ENCODE assay signal across 2 cellular contexts in the genomic region with DNA sequence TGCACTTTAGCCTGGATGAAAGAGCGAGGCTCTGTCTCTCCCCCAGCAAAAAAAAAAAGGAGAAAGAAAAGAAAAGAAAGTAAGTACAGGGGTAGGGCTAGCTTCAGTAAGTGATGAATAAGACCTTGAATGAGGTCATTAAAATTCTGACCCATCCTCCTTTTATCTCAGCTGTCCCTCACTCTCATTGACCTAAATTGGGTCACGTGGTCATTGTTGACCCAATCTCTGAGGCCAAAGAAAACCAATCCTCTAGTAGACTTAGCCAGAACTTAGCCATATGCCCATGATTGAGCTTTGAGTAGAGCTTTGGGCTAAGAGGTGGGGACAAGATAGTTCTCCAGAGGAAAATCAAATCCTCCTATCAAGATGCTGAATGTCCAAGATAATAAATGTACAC.
TF ChIP-seq lines count a peak whose summit lies in the region.

No MANE protein-coding gene starts in this region.

TF ChIP-seq in HepG2, 621 proteins besides CTCF, POLR2A, EP300 and RAD21 (continued from another document and continues in another):
- TF ChIP-seq NRL (CRISPR knock-in tag; IDR thresholded peaks at IDR 0.05; ENCODE audit: borderline replicate concordance) (no peak), ZNF761 (CRISPR knock-in tag; conservative IDR thresholded peaks at IDR 0.05) (no peak), CBX1 (IDR thresholded peaks at IDR 0.05; ENCODE audit: low read depth) (no peak), ARNT (IDR thresholded peaks at IDR 0.05) (no peak), ZNF431 (CRISPR knock-in tag; IDR thresholded peaks at IDR 0.05; ENCODE audit: borderline replicate concordance, low read depth) (no peak), TAF1 (CRISPR knock-in tag; IDR thresholded peaks at IDR 0.05) (no peak), FOSL2 (CRISPR knock-in tag; IDR thresholded peaks at IDR 0.05) (no peak), GPN1 (CRISPR knock-in tag; IDR thresholded peaks at IDR 0.05; ENCODE audit: borderline replicate concordance) (no peak), ZSCAN29 (CRISPR knock-in tag; conservative IDR thresholded peaks at IDR 0.05) (no peak), KAT8 (CRISPR knock-in tag; IDR thresholded peaks at IDR 0.05) (no peak), PREB (CRISPR knock-in tag; IDR thresholded peaks at IDR 0.05) (no peak), BCL3 (CRISPR knock-in tag; IDR thresholded peaks at IDR 0.05) (no peak), HMGA1 (CRISPR knock-in tag; conservative IDR thresholded peaks at IDR 0.05) (no peak), RAD51 (IDR thresholded peaks at IDR 0.05; ENCODE audit: borderline replicate concordance) (peak; percentile 33; the same call in 1 of the 2 replicates)
- TF ChIP-seq, protein P1, sequence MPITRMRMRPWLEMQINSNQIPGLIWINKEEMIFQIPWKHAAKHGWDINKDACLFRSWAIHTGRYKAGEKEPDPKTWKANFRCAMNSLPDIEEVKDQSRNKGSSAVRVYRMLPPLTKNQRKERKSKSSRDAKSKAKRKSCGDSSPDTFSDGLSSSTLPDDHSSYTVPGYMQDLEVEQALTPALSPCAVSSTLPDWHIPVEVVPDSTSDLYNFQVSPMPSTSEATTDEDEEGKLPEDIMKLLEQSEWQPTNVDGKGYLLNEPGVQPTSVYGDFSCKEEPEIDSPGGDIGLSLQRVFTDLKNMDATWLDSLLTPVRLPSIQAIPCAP (CRISPR knock-in tag; IDR thresholded peaks at IDR 0.05; ENCODE audit: low read depth) = no peak
- TF ChIP-seq, protein P2, sequence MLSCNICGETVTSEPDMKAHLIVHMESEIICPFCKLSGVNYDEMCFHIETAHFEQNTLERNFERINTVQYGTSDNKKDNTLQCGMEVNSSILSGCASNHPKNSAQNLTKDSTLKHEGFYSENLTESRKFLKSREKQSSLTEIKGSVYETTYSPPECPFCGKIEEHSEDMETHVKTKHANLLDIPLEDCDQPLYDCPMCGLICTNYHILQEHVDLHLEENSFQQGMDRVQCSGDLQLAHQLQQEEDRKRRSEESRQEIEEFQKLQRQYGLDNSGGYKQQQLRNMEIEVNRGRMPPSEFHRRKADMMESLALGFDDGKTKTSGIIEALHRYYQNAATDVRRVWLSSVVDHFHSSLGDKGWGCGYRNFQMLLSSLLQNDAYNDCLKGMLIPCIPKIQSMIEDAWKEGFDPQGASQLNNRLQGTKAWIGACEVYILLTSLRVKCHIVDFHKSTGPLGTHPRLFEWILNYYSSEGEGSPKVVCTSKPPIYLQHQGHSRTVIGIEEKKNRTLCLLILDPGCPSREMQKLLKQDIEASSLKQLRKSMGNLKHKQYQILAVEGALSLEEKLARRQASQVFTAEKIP (CRISPR knock-in tag; IDR thresholded peaks at IDR 0.05; ENCODE audit: borderline replicate concordance) = no peak
- TF ChIP-seq, protein P3, sequence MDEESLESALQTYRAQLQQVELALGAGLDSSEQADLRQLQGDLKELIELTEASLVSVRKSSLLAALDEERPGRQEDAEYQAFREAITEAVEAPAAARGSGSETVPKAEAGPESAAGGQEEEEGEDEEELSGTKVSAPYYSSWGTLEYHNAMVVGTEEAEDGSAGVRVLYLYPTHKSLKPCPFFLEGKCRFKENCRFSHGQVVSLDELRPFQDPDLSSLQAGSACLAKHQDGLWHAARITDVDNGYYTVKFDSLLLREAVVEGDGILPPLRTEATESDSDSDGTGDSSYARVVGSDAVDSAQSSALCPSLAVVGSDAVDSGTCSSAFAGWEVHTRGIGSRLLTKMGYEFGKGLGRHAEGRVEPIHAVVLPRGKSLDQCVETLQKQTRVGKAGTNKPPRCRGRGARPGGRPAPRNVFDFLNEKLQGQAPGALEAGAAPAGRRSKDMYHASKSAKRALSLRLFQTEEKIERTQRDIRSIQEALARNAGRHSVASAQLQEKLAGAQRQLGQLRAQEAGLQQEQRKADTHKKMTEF (CRISPR knock-in tag; IDR thresholded peaks at IDR 0.05) = no peak
- TF ChIP-seq, protein P4, sequence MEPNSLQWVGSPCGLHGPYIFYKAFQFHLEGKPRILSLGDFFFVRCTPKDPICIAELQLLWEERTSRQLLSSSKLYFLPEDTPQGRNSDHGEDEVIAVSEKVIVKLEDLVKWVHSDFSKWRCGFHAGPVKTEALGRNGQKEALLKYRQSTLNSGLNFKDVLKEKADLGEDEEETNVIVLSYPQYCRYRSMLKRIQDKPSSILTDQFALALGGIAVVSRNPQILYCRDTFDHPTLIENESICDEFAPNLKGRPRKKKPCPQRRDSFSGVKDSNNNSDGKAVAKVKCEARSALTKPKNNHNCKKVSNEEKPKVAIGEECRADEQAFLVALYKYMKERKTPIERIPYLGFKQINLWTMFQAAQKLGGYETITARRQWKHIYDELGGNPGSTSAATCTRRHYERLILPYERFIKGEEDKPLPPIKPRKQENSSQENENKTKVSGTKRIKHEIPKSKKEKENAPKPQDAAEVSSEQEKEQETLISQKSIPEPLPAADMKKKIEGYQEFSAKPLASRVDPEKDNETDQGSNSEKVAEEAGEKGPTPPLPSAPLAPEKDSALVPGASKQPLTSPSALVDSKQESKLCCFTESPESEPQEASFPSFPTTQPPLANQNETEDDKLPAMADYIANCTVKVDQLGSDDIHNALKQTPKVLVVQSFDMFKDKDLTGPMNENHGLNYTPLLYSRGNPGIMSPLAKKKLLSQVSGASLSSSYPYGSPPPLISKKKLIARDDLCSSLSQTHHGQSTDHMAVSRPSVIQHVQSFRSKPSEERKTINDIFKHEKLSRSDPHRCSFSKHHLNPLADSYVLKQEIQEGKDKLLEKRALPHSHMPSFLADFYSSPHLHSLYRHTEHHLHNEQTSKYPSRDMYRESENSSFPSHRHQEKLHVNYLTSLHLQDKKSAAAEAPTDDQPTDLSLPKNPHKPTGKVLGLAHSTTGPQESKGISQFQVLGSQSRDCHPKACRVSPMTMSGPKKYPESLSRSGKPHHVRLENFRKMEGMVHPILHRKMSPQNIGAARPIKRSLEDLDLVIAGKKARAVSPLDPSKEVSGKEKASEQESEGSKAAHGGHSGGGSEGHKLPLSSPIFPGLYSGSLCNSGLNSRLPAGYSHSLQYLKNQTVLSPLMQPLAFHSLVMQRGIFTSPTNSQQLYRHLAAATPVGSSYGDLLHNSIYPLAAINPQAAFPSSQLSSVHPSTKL (CRISPR knock-in tag; IDR thresholded peaks at IDR 0.05) = no peak

TF ChIP-seq in K562, 482 proteins besides CTCF, POLR2A, EP300 and RAD21 (continued from another document):
- TF ChIP-seq, protein P5, sequence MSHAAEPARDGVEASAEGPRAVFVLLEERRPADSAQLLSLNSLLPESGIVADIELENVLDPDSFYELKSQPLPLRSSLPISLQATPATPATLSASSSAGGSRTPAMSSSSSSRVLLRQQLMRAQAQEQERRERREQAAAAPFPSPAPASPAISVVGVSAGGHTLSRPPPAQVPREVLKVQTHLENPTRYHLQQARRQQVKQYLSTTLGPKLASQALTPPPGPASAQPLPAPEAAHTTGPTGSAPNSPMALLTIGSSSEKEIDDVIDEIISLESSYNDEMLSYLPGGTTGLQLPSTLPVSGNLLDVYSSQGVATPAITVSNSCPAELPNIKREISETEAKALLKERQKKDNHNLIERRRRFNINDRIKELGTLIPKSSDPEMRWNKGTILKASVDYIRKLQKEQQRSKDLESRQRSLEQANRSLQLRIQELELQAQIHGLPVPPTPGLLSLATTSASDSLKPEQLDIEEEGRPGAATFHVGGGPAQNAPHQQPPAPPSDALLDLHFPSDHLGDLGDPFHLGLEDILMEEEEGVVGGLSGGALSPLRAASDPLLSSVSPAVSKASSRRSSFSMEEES (CRISPR knock-in tag; IDR thresholded peaks at IDR 0.05) = peak; percentile 82
- TF ChIP-seq RAD51 (IDR thresholded peaks at IDR 0.05; ENCODE audit: borderline replicate concordance, low read depth) = peak; percentile 72
- no peak for TF ChIP-seq NFIC (IDR thresholded peaks at IDR 0.05)
